Comparison of ENCODE assay signal across 16 cellular contexts in genomic region chr2:83342860-83343329, GRCh38.
DNase-seq lines count a peak whose midpoint lies in the region; ATAC-seq and TF ChIP-seq lines count a peak whose summit lies in the region.
"Had no signal": no experiment of that assay in that cellular context is flagged by ENCODE, and none has a peak within 500 bp of the region (broad histone marks: within the 10 kb centered on the region; RNA-seq: fewer than 3 reads in every experiment).

No MANE protein-coding gene starts in this region.

- no peak overlapping the region for H3K4me2 ChIP-seq in smooth muscle cell

- H3K9ac ChIP-seq in smooth muscle cell (ENCODE audit: low read depth): no peak overlapping the region

- H3K9me3 ChIP-seq in smooth muscle cell (replicated peaks; ENCODE audit: low read depth): no peaks in the 10 kb centered on the region
- H3K9me3 ChIP-seq: ovary had no signal

- H2AFZ ChIP-seq in smooth muscle cell (ENCODE audit: low read depth): peak overlapping the region; percentile 18

- H3K36me3 Mint-ChIP-seq in activated CD4-positive, alpha-beta T cell treated with anti-CD3 and anti-CD28 coated beads, Interleukin-2, amount 10 ng/mL, durations not matched to agents 24 days and 14 days (ENCODE audit: low read depth): no peaks in the 10 kb centered on the region
- no peaks in the 10 kb centered on the region for H3K36me3 Mint-ChIP-seq in activated CD8-positive, alpha-beta T cell treated with anti-CD3 and anti-CD28 coated beads, Interleukin-2, amount 10 ng/mL, durations not matched to agents 7 days and 5 days (ENCODE audit: low read depth)

- H3K4me1 Mint-ChIP-seq in activated CD4-positive, alpha-beta T cell treated with anti-CD3 and anti-CD28 coated beads, Interleukin-2, amount 10 ng/mL, durations not matched to agents 24 days and 14 days: no peaks in the 10 kb centered on the region
- no peaks in the 10 kb centered on the region for H3K4me1 Mint-ChIP-seq in activated CD8-positive, alpha-beta T cell treated with anti-CD3 and anti-CD28 coated beads, Interleukin-2, amount 10 ng/mL, durations not matched to agents 7 days and 5 days (ENCODE audit: low read depth)

- intact Hi-C loops in activated CD4-positive, alpha-beta T cell treated with anti-CD3 and anti-CD28 coated beads, Interleukin-2, amount 10 ng/mL, durations not matched to agents 24 days and 14 days (cut with micrococcal nuclease): loop anchor here (5.0 kb wide), 1 partner anchor 816 kb away; no protein-coding TSS in a partner anchor

- no peaks in the 10 kb centered on the region for H3K79me2 ChIP-seq in smooth muscle cell (ENCODE audit: low read depth)

- POLR2A ChIA-PET in activated CD8-positive, alpha-beta T cell treated with anti-CD3 and anti-CD28 coated beads, Interleukin-2, amount 10 ng/mL, durations not matched to agents 7 days and 5 days (lab: Charles Lee): no interaction called here

- H4K20me1 ChIP-seq in smooth muscle cell (ENCODE audit: low read depth): no peaks in the 10 kb centered on the region

- CTCF ChIA-PET in activated CD8-positive, alpha-beta T cell treated with anti-CD3 and anti-CD28 coated beads, Interleukin-2, amount 10 ng/mL, durations not matched to agents 7 days and 5 days (lab: Charles Lee): no interaction called here

- H3K4me3 Mint-ChIP-seq in activated CD4-positive, alpha-beta T cell treated with anti-CD3 and anti-CD28 coated beads, Interleukin-2, amount 10 ng/mL, durations not matched to agents 24 days and 14 days: no peak overlapping the region
- H3K4me3 Mint-ChIP-seq in activated CD8-positive, alpha-beta T cell treated with anti-CD3 and anti-CD28 coated beads, Interleukin-2, amount 10 ng/mL, durations not matched to agents 7 days and 5 days: no peak overlapping the region

- H3K36me3 ChIP-seq in smooth muscle cell (ENCODE audit: low read depth): no peaks in the 10 kb centered on the region
- H3K36me3 ChIP-seq: ovary had no signal

- ATAC-seq in activated CD8-positive, alpha-beta T cell treated with anti-CD3 and anti-CD28 coated beads, Interleukin-2, amount 10 ng/mL, durations not matched to agents 7 days and 5 days: peak; percentile 54
- no peak for ATAC-seq in GM21515 (IDR thresholded peaks at IDR 0.05; ENCODE audit: unreplicated experiment)
- ATAC-seq: SK-N-SH treated with all-trans-retinoic acid at 6 μM for 48 hours had no signal

- H3K4me3 ChIP-seq in smooth muscle cell: no peak overlapping the region
- H3K4me3 ChIP-seq: ovary had no signal

- 90% methylated on average over 2 of the region's 2 CpGs for WGBS in smooth muscle cell (ENCODE audit: low lambda C conversion rate)

- peak; percentile 55 for DNase-seq in activated CD4-positive, alpha-beta T cell treated with anti-CD3 and anti-CD28 coated beads, Interleukin-2, amount 10 ng/mL, durations not matched to agents 24 days and 14 days
- DNase-seq in activated CD4-positive, alpha-beta T cell treated with anti-CD3 and anti-CD28 coated beads, Interleukin-2, amount 50 U/mL, for 48 hours: no peak
- peak; percentile 5 for DNase-seq in NAMALWA (ENCODE audit: low spot score)
- no peak for DNase-seq in activated CD8-positive, alpha-beta T cell treated with anti-CD3 and anti-CD28 coated beads, Interleukin-2, amount 10 ng/mL, durations not matched to agents 7 days and 5 days
- DNase-seq in smooth muscle cell (lab: John Stamatoyannopoulos, UW; ENCODE audit: unreplicated experiment): no peak
- DNase-seq in caudate nucleus (lab: John Stamatoyannopoulos, UW): no peak
- no peak for DNase-seq in COLO668 (lab: John Stamatoyannopoulos, UW; ENCODE audit: unreplicated experiment)
- DNase-seq: glutamatergic neuron, IMR-90, mesenchymal stem cell, NCI-H187 treated with DMSO at 0.1 percent for 48 hours, ovary, small intestine had no signal

- H3K27ac ChIP-seq in smooth muscle cell (ENCODE audit: low read depth): no peak overlapping the region
- H3K27ac ChIP-seq in caudate nucleus (ENCODE audit: low read depth, low read length): no peak overlapping the region
- H3K27ac ChIP-seq: epithelial cell of prostate, ovary had no signal

- no peaks in the 10 kb centered on the region for H3K27me3 Mint-ChIP-seq in activated CD4-positive, alpha-beta T cell treated with anti-CD3 and anti-CD28 coated beads, Interleukin-2, amount 10 ng/mL, durations not matched to agents 24 days and 14 days
- H3K27me3 Mint-ChIP-seq in activated CD8-positive, alpha-beta T cell treated with anti-CD3 and anti-CD28 coated beads, Interleukin-2, amount 10 ng/mL, durations not matched to agents 7 days and 5 days (ENCODE audit: low read depth): no peaks in the 10 kb centered on the region

- no peak overlapping the region for H3K27ac Mint-ChIP-seq in activated CD4-positive, alpha-beta T cell treated with anti-CD3 and anti-CD28 coated beads, Interleukin-2, amount 10 ng/mL, durations not matched to agents 24 days and 14 days
- peak overlapping the region; percentile 43 for H3K27ac Mint-ChIP-seq in activated CD8-positive, alpha-beta T cell treated with anti-CD3 and anti-CD28 coated beads, Interleukin-2, amount 10 ng/mL, durations not matched to agents 7 days and 5 days

- H3K4me1 ChIP-seq in smooth muscle cell (ENCODE audit: low read depth): no peaks in the 10 kb centered on the region

- no peak for TF ChIP-seq CTCF in smooth muscle cell (IDR thresholded peaks at IDR 0.05; ENCODE audit: borderline replicate concordance, insufficient read depth, poor library complexity, severe bottlenecking)

- H3K27me3 ChIP-seq in smooth muscle cell (ENCODE audit: low read depth): no peaks in the 10 kb centered on the region
- H3K27me3 ChIP-seq: ovary had no signal

- peaks cover 6% of the 10 kb centered on the region for H3K9me3 Mint-ChIP-seq in activated CD4-positive, alpha-beta T cell treated with anti-CD3 and anti-CD28 coated beads, Interleukin-2, amount 10 ng/mL, durations not matched to agents 24 days and 14 days
- peaks cover 6% of the 10 kb centered on the region for H3K9me3 Mint-ChIP-seq in activated CD8-positive, alpha-beta T cell treated with anti-CD3 and anti-CD28 coated beads, Interleukin-2, amount 10 ng/mL, durations not matched to agents 7 days and 5 days (ENCODE audit: insufficient read depth)

- no peaks in the 10 kb centered on the region for H3F3A ChIP-seq in smooth muscle cell (ENCODE audit: low read depth)

Comparison
In these comparisons a context has a peak if more than half of its experiments do, and no peak if none do; other contexts are left out.
1. DNase-seq: peak in activated CD4-positive, alpha-beta T cell treated with anti-CD3 and anti-CD28 coated beads, Interleukin-2, amount 10 ng/mL, durations not matched to agents 24 days and 14 days (single experiment) and NAMALWA (single experiment); none in activated CD4-positive, alpha-beta T cell treated with anti-CD3 and anti-CD28 coated beads, Interleukin-2, amount 50 U/mL, for 48 hours (0 of 2), activated CD8-positive, alpha-beta T cell treated with anti-CD3 and anti-CD28 coated beads, Interleukin-2, amount 10 ng/mL, durations not matched to agents 7 days and 5 days (single experiment), smooth muscle cell (single experiment), caudate nucleus (0 of 61) and COLO668 (single experiment).